In the genomic region with DNA sequence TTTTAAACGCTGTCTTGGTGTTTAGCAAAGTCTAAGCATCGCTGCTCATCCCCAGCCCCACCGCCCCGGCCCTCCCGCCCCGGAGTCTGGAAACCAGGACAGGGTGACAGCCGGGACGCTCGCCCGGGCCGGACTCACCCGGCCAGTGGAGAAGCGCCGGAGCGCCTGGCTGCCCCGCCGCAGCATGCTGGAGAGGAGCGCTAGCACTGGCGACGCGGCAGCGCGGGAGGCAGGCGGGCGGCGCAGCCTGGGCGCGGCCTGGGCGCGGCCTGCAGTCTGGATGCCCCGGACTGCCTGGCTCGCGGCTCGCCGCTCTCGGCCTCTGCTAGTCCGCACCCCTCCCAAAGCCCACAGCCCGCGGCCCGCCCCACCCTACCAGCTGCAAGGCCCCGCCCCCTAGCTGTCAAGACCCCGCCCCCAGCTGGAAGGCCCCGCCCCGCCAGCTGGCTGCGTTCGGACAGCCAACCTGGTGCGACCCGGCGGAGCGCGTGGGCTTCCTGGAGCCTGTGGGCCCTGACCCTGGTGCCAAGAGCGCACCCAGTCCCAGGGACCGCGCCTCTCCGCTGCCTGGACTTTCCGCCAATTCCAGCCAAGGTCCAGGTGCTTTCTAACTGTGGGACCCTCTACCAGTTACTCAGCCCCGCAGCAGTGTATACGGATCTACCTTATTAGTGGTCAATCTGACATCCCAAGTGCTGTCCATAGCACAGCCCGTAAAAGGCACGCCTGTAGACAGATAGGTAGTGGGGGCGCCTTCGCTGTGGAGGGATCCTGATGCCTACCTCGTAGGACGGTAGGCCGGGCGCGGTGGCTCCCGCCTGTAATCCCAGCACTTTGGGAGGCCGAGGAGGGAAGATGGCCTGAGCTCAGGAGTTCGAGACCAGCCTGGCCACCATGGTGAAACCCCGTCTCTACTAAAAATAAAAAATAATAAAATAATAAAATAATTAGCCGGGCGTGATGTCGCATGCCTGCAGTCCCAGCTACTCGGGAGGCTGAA, we compare ENCODE assay signal across 8 cellular contexts. TPM values are rescaled to one million over a fixed set of nuclear protein-coding genes. Genes with fewer than 3 reads are reported as not detected.
DNase-seq lines count a peak whose midpoint lies in the region; ATAC-seq, FAIRE-seq and TF ChIP-seq lines count a peak whose summit lies in the region.

ALDH1L2 (minus strand) TSS at position 208 of the 1,000 bp plus-strand sequence; CDS start at position 186, 22 bp downstream.

- no peaks in the 10 kb centered on the region for H4K20me1 ChIP-seq in Karpas-422 (ENCODE audit: insufficient read depth, low read depth, low read length)

- H3K36me3 ChIP-seq in left ventricle myocardium inferior (no peaks in the 10 kb centered on the region), Karpas-422 (ENCODE audit: insufficient read depth, low read length) (no peaks in the 10 kb centered on the region)

- no peak within 1 kb of the TSS for H3K9ac ChIP-seq in Karpas-422 (ENCODE audit: low read length)

- intact Hi-C loops in left ventricle myocardium inferior (cut with micrococcal nuclease) (no loop called here), posterior vena cava (cut with DNase I) (no loop called here)

- peaks cover 20% of the 10 kb centered on the region for H3K4me1 ChIP-seq in left ventricle myocardium inferior
- no peaks in the 10 kb centered on the region; the same call in 1 of the 2 replicates for H3K4me1 ChIP-seq in Karpas-422 (ENCODE audit: low read length)

- no peak for FAIRE-seq in GM18507 (lab: Jason Lieb, UNC)

- peak within 1 kb of the TSS; percentile 63 for H3K27ac ChIP-seq in left ventricle myocardium inferior (replicated peaks)
- no peak within 1 kb of the TSS for H3K27ac ChIP-seq in Karpas-422 (ENCODE audit: low read length)

- H3K9me3 ChIP-seq in left ventricle myocardium inferior (replicated peaks) (peaks cover 4% of the 10 kb centered on the region), Karpas-422 (ENCODE audit: low read length) (no peaks in the 10 kb centered on the region)

- peak within 1 kb of the TSS; percentile 71 for H3K4me3 ChIP-seq in left ventricle myocardium inferior
- no peak within 1 kb of the TSS for H3K4me3 ChIP-seq in Karpas-422 (ENCODE audit: low read length)

- peak; percentile 56 for DNase-seq in A172 (ENCODE audit: low spot score)
- peak; percentile 49 for DNase-seq in GM18507 (ENCODE audit: extremely low spot score, insufficient read length, low read depth)
- peak; percentile 69 for DNase-seq in SK-N-DZ (ENCODE audit: low spot score)
- DNase-seq in amygdala (lab: John Stamatoyannopoulos, UW) = peak in 54 of 56 donors; percentile 6 to 87 (median 58)
- DNase-seq in left ventricle myocardium inferior = peak; percentile 85
- peak; percentile 97 for DNase-seq in posterior vena cava (ENCODE audit: low spot score)
- DNase-seq in Karpas-422 = no peak

- H3K27me3 ChIP-seq in left ventricle myocardium inferior (ENCODE audit: low read depth) (peaks cover 8% of the 10 kb centered on the region), Karpas-422 (ENCODE audit: low read length) (no peaks in the 10 kb centered on the region)

- TF ChIP-seq CTCF in left ventricle myocardium inferior (IDR thresholded peaks at IDR 0.05; ENCODE audit: borderline replicate concordance) = no peak

- no peaks in the 10 kb centered on the region for H3K79me2 ChIP-seq in Karpas-422 (ENCODE audit: low read length)

- no peak within 1 kb of the TSS for H3K4me2 ChIP-seq in Karpas-422 (ENCODE audit: low read depth, low read length, poor library complexity, severe bottlenecking)

- ATAC-seq in HG03280 (IDR thresholded peaks at IDR 0.05; ENCODE audit: unreplicated experiment) = peak; percentile 83

- no peak within 1 kb of the TSS for H2AFZ ChIP-seq in Karpas-422 (ENCODE audit: low read length)

- no peaks in the 10 kb centered on the region for H3K9me2 ChIP-seq in Karpas-422 (replicated peaks; ENCODE audit: insufficient read depth, low read length)

RNA-seq across cellular contexts. Expression of gene ALDH1L2, which starts in this region (rescaled TPM):
- total RNA-seq in A172 (2014; rRNA removed; shearing (Covaris generic)) = 0.09 and 0.34 TPM in 2 replicates
- 2.2 and 4.3 TPM in 2 replicates for polyA plus RNA-seq in SK-N-DZ (2014; cell fraction: cytosol; rRNA removed)
- polyA plus RNA-seq in SK-N-DZ (2014; cell fraction: nucleus; rRNA removed) = 2.3 and 4.9 TPM in 2 replicates
- total RNA-seq in left ventricle myocardium inferior (3.0 TPM), posterior vena cava (10 to 100 TPM; 25.1 to 56.8 TPM)
- total RNA-seq in Karpas-422 (2014; rRNA removed; shearing (Covaris generic); ENCODE audit: low replicate concordance) = not detected in 2 replicates

Comparison
In these comparisons a context has a peak if more than half of its experiments do, and no peak if none do; other contexts are left out.
1. Peak in DNase-seq in A172; RNA of the gene not detected or under 1 TPM.